2 cellular contexts compared by ENCODE assay signal in the genomic region with DNA sequence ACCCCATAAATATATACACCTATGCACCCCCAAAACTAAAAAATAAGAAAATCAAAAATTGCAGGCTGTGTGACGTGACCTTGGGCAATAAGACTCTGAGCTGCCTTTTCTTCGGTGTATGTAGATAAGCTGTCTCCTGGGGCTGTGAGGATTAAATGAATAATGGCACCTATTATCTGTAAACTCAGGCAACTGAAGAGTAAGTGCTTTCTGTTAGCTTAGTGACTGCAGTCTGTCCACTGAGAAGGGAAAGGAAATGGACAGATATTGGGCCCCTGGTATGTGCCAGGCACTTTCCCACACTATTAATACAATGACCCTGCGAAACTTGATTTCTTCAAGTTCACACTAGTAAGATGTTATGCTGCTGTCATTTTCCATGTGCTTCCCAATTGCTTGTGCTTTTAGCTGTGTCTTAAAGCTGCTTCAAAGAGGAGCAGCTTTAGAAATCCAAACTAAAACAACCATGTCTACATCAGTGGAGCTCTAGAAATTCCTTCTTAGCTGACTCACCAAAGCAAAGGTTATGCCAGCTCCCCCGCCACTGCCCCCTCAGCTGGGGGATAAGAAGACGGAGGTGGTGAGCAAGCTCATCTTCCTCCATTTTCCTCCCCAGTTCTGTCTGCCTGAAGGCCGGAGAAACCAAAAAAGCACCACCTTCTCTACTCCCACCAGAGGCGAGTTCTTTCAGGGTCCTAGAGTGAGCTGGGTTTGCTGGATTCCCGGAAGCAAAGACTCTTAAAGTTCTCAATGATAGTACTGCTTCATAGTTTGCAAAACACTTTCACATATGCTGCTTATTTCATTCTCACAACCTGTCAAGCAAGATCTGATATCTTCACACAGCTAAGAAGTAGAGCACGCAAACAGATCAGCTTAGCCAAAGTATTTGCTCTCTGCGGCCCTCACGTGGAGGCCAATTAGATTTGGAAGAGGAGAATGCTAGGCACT.
TF ChIP-seq lines count a peak whose summit lies in the region.

No MANE protein-coding gene starts in this region.

TF ChIP-seq in HepG2, 621 proteins besides CTCF, POLR2A, EP300 and RAD21:
- TF ChIP-seq FOSL2 (CRISPR knock-in tag; IDR thresholded peaks at IDR 0.05) (peak; percentile 77), SIX4 (CRISPR knock-in tag; IDR thresholded peaks at IDR 0.05) (no peak)

TF ChIP-seq in K562, 482 proteins besides CTCF, POLR2A, EP300 and RAD21 (continues in another document):
- TF ChIP-seq, protein P1, sequence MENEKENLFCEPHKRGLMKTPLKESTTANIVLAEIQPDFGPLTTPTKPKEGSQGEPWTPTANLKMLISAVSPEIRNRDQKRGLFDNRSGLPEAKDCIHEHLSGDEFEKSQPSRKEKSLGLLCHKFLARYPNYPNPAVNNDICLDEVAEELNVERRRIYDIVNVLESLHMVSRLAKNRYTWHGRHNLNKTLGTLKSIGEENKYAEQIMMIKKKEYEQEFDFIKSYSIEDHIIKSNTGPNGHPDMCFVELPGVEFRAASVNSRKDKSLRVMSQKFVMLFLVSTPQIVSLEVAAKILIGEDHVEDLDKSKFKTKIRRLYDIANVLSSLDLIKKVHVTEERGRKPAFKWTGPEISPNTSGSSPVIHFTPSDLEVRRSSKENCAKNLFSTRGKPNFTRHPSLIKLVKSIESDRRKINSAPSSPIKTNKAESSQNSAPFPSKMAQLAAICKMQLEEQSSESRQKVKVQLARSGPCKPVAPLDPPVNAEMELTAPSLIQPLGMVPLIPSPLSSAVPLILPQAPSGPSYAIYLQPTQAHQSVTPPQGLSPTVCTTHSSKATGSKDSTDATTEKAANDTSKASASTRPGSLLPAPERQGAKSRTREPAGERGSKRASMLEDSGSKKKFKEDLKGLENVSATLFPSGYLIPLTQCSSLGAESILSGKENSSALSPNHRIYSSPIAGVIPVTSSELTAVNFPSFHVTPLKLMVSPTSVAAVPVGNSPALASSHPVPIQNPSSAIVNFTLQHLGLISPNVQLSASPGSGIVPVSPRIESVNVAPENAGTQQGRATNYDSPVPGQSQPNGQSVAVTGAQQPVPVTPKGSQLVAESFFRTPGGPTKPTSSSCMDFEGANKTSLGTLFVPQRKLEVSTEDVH (IDR thresholded peaks at IDR 0.05; ENCODE audit: low read depth, partially characterized antibody) = no peak
- TF ChIP-seq, protein P2, sequence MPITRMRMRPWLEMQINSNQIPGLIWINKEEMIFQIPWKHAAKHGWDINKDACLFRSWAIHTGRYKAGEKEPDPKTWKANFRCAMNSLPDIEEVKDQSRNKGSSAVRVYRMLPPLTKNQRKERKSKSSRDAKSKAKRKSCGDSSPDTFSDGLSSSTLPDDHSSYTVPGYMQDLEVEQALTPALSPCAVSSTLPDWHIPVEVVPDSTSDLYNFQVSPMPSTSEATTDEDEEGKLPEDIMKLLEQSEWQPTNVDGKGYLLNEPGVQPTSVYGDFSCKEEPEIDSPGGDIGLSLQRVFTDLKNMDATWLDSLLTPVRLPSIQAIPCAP (CRISPR knock-in tag; IDR thresholded peaks at IDR 0.05; ENCODE audit: borderline replicate concordance) = no peak
- TF ChIP-seq SREBF2 (CRISPR knock-in tag; IDR thresholded peaks at IDR 0.05) (no peak), SP2 (IDR thresholded peaks at IDR 0.05; ENCODE audit: extremely low read depth, low read depth, low read length, poor library complexity, severe bottlenecking) (no peak), NFRKB (IDR thresholded peaks at IDR 0.05; ENCODE audit: low read depth) (peak; percentile 44; the same call in 1 of the 2 replicates), ZNF134 (CRISPR knock-in tag; conservative IDR thresholded peaks at IDR 0.05) (no peak), PTRF (tag; IDR thresholded peaks at IDR 0.05) (no peak), PCBP1 (IDR thresholded peaks at IDR 0.05; ENCODE audit: low read depth, low read length, poor library complexity, severe bottlenecking) (no peak), DACH1 (IDR thresholded peaks at IDR 0.05; ENCODE audit: partially characterized antibody) (peak; percentile 14), TEAD4 (IDR thresholded peaks at IDR 0.05; ENCODE audit: low read length) (no peak; the same call in 1 of the 2 replicates), TEAD4 (CRISPR knock-in tag; IDR thresholded peaks at IDR 0.05; ENCODE audit: borderline replicate concordance) (no peak), ZKSCAN8 (CRISPR knock-in tag; IDR thresholded peaks at IDR 0.05) (peak; percentile 49; the same call in 1 of the 2 replicates), TFAM (CRISPR knock-in tag; conservative IDR thresholded peaks at IDR 0.05) (no peak), FOXJ2 (tag; IDR thresholded peaks at IDR 0.05) (no peak), MCM3 (IDR thresholded peaks at IDR 0.05) (no peak), ZNF766 (CRISPR knock-in tag; conservative IDR thresholded peaks at IDR 0.05) (0 out of 2 replicates have a peak, but pooled peaks have one; percentile 34), TCF3 (CRISPR knock-in tag; IDR thresholded peaks at IDR 0.05) (peak; percentile 16; the same call in 1 of the 2 replicates), PTTG1 (tag; IDR thresholded peaks at IDR 0.05; ENCODE audit: low read depth) (no peak), KLF6 (CRISPR knock-in tag; IDR thresholded peaks at IDR 0.05; ENCODE audit: borderline replicate concordance) (no peak), KLF13 (tag; IDR thresholded peaks at IDR 0.05; ENCODE audit: borderline replicate concordance, low read depth) (no peak)
- TF ChIP-seq, protein P3, sequence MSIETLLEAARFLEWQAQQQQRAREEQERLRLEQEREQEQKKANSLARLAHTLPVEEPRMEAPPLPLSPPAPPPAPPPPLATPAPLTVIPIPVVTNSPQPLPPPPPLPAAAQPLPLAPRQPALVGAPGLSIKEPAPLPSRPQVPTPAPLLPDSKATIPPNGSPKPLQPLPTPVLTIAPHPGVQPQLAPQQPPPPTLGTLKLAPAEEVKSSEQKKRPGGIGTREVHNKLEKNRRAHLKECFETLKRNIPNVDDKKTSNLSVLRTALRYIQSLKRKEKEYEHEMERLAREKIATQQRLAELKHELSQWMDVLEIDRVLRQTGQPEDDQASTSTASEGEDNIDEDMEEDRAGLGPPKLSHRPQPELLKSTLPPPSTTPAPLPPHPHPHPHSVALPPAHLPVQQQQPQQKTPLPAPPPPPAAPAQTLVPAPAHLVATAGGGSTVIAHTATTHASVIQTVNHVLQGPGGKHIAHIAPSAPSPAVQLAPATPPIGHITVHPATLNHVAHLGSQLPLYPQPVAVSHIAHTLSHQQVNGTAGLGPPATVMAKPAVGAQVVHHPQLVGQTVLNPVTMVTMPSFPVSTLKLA (conservative IDR thresholded peaks at IDR 0.05) = peak in 1 of 2 experiments; percentile 38; a peak in 1 of 4 replicates
- TF ChIP-seq, protein P4, sequence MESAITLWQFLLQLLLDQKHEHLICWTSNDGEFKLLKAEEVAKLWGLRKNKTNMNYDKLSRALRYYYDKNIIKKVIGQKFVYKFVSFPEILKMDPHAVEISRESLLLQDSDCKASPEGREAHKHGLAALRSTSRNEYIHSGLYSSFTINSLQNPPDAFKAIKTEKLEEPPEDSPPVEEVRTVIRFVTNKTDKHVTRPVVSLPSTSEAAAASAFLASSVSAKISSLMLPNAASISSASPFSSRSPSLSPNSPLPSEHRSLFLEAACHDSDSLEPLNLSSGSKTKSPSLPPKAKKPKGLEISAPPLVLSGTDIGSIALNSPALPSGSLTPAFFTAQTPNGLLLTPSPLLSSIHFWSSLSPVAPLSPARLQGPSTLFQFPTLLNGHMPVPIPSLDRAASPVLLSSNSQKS (CRISPR knock-in tag; IDR thresholded peaks at IDR 0.05) = no peak
- TF ChIP-seq, protein P5, sequence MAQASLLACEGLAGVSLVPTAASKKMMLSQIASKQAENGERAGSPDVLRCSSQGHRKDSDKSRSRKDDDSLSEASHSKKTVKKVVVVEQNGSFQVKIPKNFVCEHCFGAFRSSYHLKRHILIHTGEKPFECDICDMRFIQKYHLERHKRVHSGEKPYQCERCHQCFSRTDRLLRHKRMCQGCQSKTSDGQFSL (CRISPR knock-in tag; IDR thresholded peaks at IDR 0.05) = no peak
- TF ChIP-seq, protein P5 (tag; IDR thresholded peaks at IDR 0.05) = no peak
- TF ChIP-seq, protein P6, sequence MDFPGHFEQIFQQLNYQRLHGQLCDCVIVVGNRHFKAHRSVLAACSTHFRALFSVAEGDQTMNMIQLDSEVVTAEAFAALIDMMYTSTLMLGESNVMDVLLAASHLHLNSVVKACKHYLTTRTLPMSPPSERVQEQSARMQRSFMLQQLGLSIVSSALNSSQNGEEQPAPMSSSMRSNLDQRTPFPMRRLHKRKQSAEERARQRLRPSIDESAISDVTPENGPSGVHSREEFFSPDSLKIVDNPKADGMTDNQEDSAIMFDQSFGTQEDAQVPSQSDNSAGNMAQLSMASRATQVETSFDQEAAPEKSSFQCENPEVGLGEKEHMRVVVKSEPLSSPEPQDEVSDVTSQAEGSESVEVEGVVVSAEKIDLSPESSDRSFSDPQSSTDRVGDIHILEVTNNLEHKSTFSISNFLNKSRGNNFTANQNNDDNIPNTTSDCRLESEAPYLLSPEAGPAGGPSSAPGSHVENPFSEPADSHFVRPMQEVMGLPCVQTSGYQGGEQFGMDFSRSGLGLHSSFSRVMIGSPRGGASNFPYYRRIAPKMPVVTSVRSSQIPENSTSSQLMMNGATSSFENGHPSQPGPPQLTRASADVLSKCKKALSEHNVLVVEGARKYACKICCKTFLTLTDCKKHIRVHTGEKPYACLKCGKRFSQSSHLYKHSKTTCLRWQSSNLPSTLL (IDR thresholded peaks at IDR 0.05) = no peak
- TF ChIP-seq, protein P7, sequence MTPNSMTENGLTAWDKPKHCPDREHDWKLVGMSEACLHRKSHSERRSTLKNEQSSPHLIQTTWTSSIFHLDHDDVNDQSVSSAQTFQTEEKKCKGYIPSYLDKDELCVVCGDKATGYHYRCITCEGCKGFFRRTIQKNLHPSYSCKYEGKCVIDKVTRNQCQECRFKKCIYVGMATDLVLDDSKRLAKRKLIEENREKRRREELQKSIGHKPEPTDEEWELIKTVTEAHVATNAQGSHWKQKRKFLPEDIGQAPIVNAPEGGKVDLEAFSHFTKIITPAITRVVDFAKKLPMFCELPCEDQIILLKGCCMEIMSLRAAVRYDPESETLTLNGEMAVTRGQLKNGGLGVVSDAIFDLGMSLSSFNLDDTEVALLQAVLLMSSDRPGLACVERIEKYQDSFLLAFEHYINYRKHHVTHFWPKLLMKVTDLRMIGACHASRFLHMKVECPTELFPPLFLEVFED (CRISPR knock-in tag; conservative IDR thresholded peaks at IDR 0.05) = no peak
- TF ChIP-seq, protein P8, sequence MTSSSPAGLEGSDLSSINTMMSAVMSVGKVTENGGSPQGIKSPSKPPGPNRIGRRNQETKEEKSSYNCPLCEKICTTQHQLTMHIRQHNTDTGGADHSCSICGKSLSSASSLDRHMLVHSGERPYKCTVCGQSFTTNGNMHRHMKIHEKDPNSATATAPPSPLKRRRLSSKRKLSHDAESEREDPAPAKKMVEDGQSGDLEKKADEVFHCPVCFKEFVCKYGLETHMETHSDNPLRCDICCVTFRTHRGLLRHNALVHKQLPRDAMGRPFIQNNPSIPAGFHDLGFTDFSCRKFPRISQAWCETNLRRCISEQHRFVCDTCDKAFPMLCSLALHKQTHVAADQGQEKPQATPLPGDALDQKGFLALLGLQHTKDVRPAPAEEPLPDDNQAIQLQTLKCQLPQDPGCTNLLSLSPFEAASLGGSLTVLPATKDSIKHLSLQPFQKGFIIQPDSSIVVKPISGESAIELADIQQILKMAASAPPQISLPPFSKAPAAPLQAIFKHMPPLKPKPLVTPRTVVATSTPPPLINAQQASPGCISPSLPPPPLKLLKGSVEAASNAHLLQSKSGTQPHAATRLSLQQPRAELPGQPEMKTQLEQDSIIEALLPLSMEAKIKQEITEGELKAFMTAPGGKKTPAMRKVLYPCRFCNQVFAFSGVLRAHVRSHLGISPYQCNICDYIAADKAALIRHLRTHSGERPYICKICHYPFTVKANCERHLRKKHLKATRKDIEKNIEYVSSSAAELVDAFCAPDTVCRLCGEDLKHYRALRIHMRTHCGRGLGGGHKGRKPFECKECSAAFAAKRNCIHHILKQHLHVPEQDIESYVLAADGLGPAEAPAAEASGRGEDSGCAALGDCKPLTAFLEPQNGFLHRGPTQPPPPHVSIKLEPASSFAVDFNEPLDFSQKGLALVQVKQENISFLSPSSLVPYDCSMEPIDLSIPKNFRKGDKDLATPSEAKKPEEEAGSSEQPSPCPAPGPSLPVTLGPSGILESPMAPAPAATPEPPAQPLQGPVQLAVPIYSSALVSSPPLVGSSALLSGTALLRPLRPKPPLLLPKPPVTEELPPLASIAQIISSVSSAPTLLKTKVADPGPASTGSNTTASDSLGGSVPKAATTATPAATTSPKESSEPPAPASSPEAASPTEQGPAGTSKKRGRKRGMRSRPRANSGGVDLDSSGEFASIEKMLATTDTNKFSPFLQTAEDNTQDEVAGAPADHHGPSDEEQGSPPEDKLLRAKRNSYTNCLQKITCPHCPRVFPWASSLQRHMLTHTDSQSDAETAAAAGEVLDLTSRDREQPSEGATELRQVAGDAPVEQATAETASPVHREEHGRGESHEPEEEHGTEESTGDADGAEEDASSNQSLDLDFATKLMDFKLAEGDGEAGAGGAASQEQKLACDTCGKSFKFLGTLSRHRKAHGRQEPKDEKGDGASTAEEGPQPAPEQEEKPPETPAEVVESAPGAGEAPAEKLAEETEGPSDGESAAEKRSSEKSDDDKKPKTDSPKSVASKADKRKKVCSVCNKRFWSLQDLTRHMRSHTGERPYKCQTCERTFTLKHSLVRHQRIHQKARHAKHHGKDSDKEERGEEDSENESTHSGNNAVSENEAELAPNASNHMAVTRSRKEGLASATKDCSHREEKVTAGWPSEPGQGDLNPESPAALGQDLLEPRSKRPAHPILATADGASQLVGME (CRISPR knock-in tag; IDR thresholded peaks at IDR 0.05) = no peak
- TF ChIP-seq, protein P9, sequence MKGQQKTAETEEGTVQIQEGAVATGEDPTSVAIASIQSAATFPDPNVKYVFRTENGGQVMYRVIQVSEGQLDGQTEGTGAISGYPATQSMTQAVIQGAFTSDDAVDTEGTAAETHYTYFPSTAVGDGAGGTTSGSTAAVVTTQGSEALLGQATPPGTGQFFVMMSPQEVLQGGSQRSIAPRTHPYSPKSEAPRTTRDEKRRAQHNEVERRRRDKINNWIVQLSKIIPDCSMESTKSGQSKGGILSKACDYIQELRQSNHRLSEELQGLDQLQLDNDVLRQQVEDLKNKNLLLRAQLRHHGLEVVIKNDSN (CRISPR knock-in tag; IDR thresholded peaks at IDR 0.05) = no peak
- TF ChIP-seq, protein P10, sequence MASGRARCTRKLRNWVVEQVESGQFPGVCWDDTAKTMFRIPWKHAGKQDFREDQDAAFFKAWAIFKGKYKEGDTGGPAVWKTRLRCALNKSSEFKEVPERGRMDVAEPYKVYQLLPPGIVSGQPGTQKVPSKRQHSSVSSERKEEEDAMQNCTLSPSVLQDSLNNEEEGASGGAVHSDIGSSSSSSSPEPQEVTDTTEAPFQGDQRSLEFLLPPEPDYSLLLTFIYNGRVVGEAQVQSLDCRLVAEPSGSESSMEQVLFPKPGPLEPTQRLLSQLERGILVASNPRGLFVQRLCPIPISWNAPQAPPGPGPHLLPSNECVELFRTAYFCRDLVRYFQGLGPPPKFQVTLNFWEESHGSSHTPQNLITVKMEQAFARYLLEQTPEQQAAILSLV (tag; IDR thresholded peaks at IDR 0.05) = no peak
- TF ChIP-seq, protein P11, sequence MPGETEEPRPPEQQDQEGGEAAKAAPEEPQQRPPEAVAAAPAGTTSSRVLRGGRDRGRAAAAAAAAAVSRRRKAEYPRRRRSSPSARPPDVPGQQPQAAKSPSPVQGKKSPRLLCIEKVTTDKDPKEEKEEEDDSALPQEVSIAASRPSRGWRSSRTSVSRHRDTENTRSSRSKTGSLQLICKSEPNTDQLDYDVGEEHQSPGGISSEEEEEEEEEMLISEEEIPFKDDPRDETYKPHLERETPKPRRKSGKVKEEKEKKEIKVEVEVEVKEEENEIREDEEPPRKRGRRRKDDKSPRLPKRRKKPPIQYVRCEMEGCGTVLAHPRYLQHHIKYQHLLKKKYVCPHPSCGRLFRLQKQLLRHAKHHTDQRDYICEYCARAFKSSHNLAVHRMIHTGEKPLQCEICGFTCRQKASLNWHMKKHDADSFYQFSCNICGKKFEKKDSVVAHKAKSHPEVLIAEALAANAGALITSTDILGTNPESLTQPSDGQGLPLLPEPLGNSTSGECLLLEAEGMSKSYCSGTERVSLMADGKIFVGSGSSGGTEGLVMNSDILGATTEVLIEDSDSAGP (CRISPR knock-in tag; IDR thresholded peaks at IDR 0.05) = no peak
